10 cellular contexts compared by ENCODE assay signal in the genomic region with DNA sequence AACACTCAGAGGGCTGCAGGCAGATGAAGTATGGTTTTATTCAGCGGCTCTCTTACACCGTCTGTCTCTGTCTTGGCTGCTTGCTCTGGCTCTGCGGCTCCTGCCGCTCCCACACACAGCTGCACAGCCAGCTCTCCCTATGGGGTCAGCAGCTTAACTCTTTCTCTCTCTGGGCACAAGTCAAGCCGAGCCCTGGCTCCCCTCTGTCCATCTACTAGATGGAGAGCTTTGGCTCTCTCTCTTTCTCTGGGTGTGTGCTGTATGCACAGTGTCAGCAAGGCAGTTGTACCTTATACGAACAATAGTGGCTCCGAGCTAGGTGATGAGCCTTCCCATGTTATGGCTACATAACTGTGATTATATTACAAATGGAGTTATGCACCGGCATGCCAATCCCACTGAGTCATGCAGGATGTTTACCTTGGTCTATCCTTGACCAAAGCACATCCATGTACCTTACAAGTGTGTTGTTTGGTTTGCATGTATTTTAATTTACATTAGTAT.
DNase-seq lines count a peak whose midpoint lies in the region; ATAC-seq and TF ChIP-seq lines count a peak whose summit lies in the region.
"Had no signal": no experiment of that assay in that cellular context is flagged by ENCODE, and none has a peak within 500 bp of the region (broad histone marks: within the 10 kb centered on the region; RNA-seq: fewer than 3 reads in every experiment).

No MANE protein-coding gene starts in this region.

- no peaks in the 10 kb centered on the region for H3K27me3 ChIP-seq in brain microvascular endothelial cell (replicated peaks)

- no peak for TF ChIP-seq RAD21 in Ishikawa (IDR thresholded peaks at IDR 0.05; ENCODE audit: low read depth)

- peak overlapping the region; percentile 12 for H3K4me3 ChIP-seq in brain microvascular endothelial cell (ENCODE audit: low read depth, low read length)

- H3K27ac Mint-ChIP-seq in activated naive CD8-positive, alpha-beta T cell treated with anti-CD3 and anti-CD28 coated beads, Interleukin-2, amount 50 U/mL, for 24 hours: no peak overlapping the region
- H3K27ac Mint-ChIP-seq: stimulated activated naive CD8-positive, alpha-beta T cell treated with anti-CD3 and anti-CD28 coated beads, Interleukin-15, Interleukin-2, amounts not matched to agents 100 ng/mL and 50 ng/mL, for 24 hours had no signal

- no peak for ATAC-seq in activated naive CD8-positive, alpha-beta T cell treated with anti-CD3 and anti-CD28 coated beads, Interleukin-2, amount 50 U/mL, for 24 hours

- no peaks in the 10 kb centered on the region for H3K4me1 Mint-ChIP-seq in activated naive CD8-positive, alpha-beta T cell treated with anti-CD3 and anti-CD28 coated beads, Interleukin-2, amount 50 U/mL, for 24 hours

- H3K36me3 Mint-ChIP-seq in activated naive CD8-positive, alpha-beta T cell treated with anti-CD3 and anti-CD28 coated beads, Interleukin-2, amount 50 U/mL, for 24 hours (ENCODE audit: low read depth): no peaks in the 10 kb centered on the region

- no peak for TF ChIP-seq CTCF in brain microvascular endothelial cell (IDR thresholded peaks at IDR 0.05; ENCODE audit: low read depth, low read length, missing control alignments)

- in situ Hi-C loops in brain microvascular endothelial cell (cut with HindIII; ENCODE audit: low pct_ligation_motif_present, low sequenced_read_pairs): no loop called here

- no peaks in the 10 kb centered on the region for H3K9me3 Mint-ChIP-seq in activated naive CD8-positive, alpha-beta T cell treated with anti-CD3 and anti-CD28 coated beads, Interleukin-2, amount 50 U/mL, for 24 hours
- H3K9me3 Mint-ChIP-seq: stimulated activated naive CD8-positive, alpha-beta T cell treated with anti-CD3 and anti-CD28 coated beads, Interleukin-15, Interleukin-2, amounts not matched to agents 100 ng/mL and 50 ng/mL, for 24 hours had no signal

- peak; percentile 68 for DNase-seq in brain microvascular endothelial cell
- DNase-seq in iris pigment epithelial cell (ENCODE audit: low read depth): peak; percentile 83
- peak; percentile 58 for DNase-seq in superior temporal gyrus (ENCODE audit: extremely low spot score)
- no peak for DNase-seq in COR-L47 (lab: John Stamatoyannopoulos, UW)
- DNase-seq in HUDEP-2 (lab: John Stamatoyannopoulos, UW; ENCODE audit: unreplicated experiment in 76 of 76): no peak
- no peak for DNase-seq in activated naive CD8-positive, alpha-beta T cell treated with anti-CD3 and anti-CD28 coated beads, Interleukin-2, amount 50 U/mL, for 24 hours
- DNase-seq: effector memory CD4-positive, alpha-beta T cell; NCI-H2171 treated with DMSO at 0.1 percent for 48 hours had no signal

- peak overlapping the region; percentile 50 for H3K27ac ChIP-seq in brain microvascular endothelial cell

- no peak overlapping the region for H3K4me3 Mint-ChIP-seq in activated naive CD8-positive, alpha-beta T cell treated with anti-CD3 and anti-CD28 coated beads, Interleukin-2, amount 50 U/mL, for 24 hours
- H3K4me3 Mint-ChIP-seq: stimulated activated naive CD8-positive, alpha-beta T cell treated with anti-CD3 and anti-CD28 coated beads, Interleukin-15, Interleukin-2, amounts not matched to agents 100 ng/mL and 50 ng/mL, for 24 hours had no signal

- TF ChIP-seq EP300 in Ishikawa (IDR thresholded peaks at IDR 0.05; ENCODE audit: borderline replicate concordance): no peak

- H3K27me3 Mint-ChIP-seq in activated naive CD8-positive, alpha-beta T cell treated with anti-CD3 and anti-CD28 coated beads, Interleukin-2, amount 50 U/mL, for 24 hours: peaks cover 3% of the 10 kb centered on the region

- H3K36me3 ChIP-seq in brain microvascular endothelial cell (replicated peaks): no peaks in the 10 kb centered on the region

TF ChIP-seq in Ishikawa, 13 proteins besides CTCF, POLR2A, EP300 and RAD21:
- TF ChIP-seq TEAD4 (IDR thresholded peaks at IDR 0.05) (peak; percentile 83), TCF12 (IDR thresholded peaks at IDR 0.05; ENCODE audit: low read depth) (no peak)
- TF ChIP-seq, protein P1, sequence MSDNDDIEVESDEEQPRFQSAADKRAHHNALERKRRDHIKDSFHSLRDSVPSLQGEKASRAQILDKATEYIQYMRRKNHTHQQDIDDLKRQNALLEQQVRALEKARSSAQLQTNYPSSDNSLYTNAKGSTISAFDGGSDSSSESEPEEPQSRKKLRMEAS (IDR thresholded peaks at IDR 0.05): 0 out of 2 replicates have a peak, but pooled peaks have one; percentile 20

Comparison
In these comparisons a context has a peak if more than half of its experiments do, and no peak if none do; other contexts are left out.
1. DNase-seq: peak in brain microvascular endothelial cell (single experiment), iris pigment epithelial cell (single experiment) and superior temporal gyrus (single experiment); none in COR-L47 (single experiment), HUDEP-2 (0 of 76) and activated naive CD8-positive, alpha-beta T cell treated with anti-CD3 and anti-CD28 coated beads, Interleukin-2, amount 50 U/mL, for 24 hours (single experiment).